22 cellular contexts compared by ENCODE assay signal in genomic region chr1:22289251-22289995, GRCh38.
A peak's percentile ranks its signal among the peaks of the same experiment; 100 is the strongest.
DNase-seq lines count a peak whose midpoint lies in the region; ATAC-seq and TF ChIP-seq lines count a peak whose summit lies in the region.
"Had no signal": no experiment of that assay in that cellular context is flagged by ENCODE, and none has a peak within 500 bp of the region (broad histone marks: within the 10 kb centered on the region; RNA-seq: fewer than 3 reads in every experiment).

No MANE protein-coding gene starts in this region.

- no peak overlapping the region for H3K23ac ChIP-seq in trophoblast cell (ENCODE audit: low read length)

- H2AFZ ChIP-seq in trophoblast cell (ENCODE audit: insufficient read depth, low read length, poor library complexity) = peak overlapping the region; percentile 19

- no peak overlapping the region for H3K9ac ChIP-seq in trophoblast cell (ENCODE audit: low read length)

- peak overlapping the region; percentile 64 for H2BK5ac ChIP-seq in trophoblast cell (ENCODE audit: low read depth, low read length, poor library complexity)

- H3K27me3 ChIP-seq in trophoblast cell (ENCODE audit: insufficient read depth, low read length) = no peaks in the 10 kb centered on the region
- H3K27me3 ChIP-seq in right atrium auricular region = no peaks in the 10 kb centered on the region

- H3K9me3 ChIP-seq in trophoblast cell (ENCODE audit: insufficient read depth, low read depth, low read length) = peaks cover 2% of the 10 kb centered on the region
- H3K9me3 ChIP-seq in right atrium auricular region = peaks cover 0 to 7% of the 10 kb centered on the region in 2 donors
- H3K9me3 ChIP-seq: thoracic aorta had no signal

- no peak for TF ChIP-seq CTCF in astrocyte of the spinal cord (IDR thresholded peaks at IDR 0.05; ENCODE audit: low read depth, low read length)
- TF ChIP-seq CTCF in right atrium auricular region (IDR thresholded peaks at IDR 0.05) = no peak

- H4K12ac ChIP-seq in trophoblast cell (ENCODE audit: low read depth, low read length) = no peak overlapping the region

- peaks cover 32% of the 10 kb centered on the region for H3K79me1 ChIP-seq in trophoblast cell (ENCODE audit: low read length)

- in situ Hi-C loops in astrocyte of the spinal cord (cut with HindIII; ENCODE audit: low sequenced_read_pairs) = no loop called here

- H4K91ac ChIP-seq in trophoblast cell (ENCODE audit: low read depth, low read length) = peak overlapping the region; percentile 94

- H3K4me1 ChIP-seq in trophoblast cell (ENCODE audit: control insufficient read depth in 1 of 2, insufficient read depth in 2 of 2, low read length in 2 of 2) = peaks cover 32% of the 10 kb centered on the region in 2 experiments
- H3K4me1 ChIP-seq in right atrium auricular region = no peaks in the 10 kb centered on the region

- peak overlapping the region; percentile 36 for H3K27ac ChIP-seq in trophoblast cell (ENCODE audit: low read depth, low read length)
- no peak overlapping the region for H3K27ac ChIP-seq in right atrium auricular region
- H3K27ac ChIP-seq: C4-2B, SK-N-MC, thoracic aorta had no signal

- DNase-seq in EL = peak; percentile 37
- peak; percentile 45 for DNase-seq in astrocyte of the spinal cord (ENCODE audit: low read depth, low spot score)
- DNase-seq in iPS-NIHi7 (ENCODE audit: extremely low spot score) = peak; percentile 23
- DNase-seq in trophoblast cell = peak in 1 of 2 donors; percentile 50
- DNase-seq in central memory CD4-positive, alpha-beta T cell = no peak
- no peak for DNase-seq in right atrium auricular region (ENCODE audit: low spot score)
- no peak for DNase-seq in activated naive CD4-positive, alpha-beta T cell treated with Interleukin-2 at 50 U/mL for 16 hours
- DNase-seq: activated CD4-positive, alpha-beta T cell treated with anti-CD3 and anti-CD28 coated beads for 48 hours; Calu3; effector memory CD8-positive, alpha-beta T cell; NCI-H1092; NCI-H187; NCI-H69; occipital lobe; retina; stimulated activated CD4-positive, alpha-beta T cell treated with anti-CD3 and anti-CD28 coated beads, Interleukin-4, amount 100 ng/mL, for 4 hours; stimulated activated naive CD4-positive, alpha-beta T cell had no signal

- H3K18ac ChIP-seq in trophoblast cell (ENCODE audit: low read length) = peak overlapping the region; percentile 81

- peak overlapping the region; percentile 99 for H2BK12ac ChIP-seq in trophoblast cell (ENCODE audit: low read length)

- no peak for ATAC-seq in GM18909 (IDR thresholded peaks at IDR 0.05; ENCODE audit: poor library complexity, unreplicated experiment)
- ATAC-seq: effector memory CD8-positive, alpha-beta T cell; esophagus mucosa had no signal

- peaks cover 3% of the 10 kb centered on the region for H3K79me2 ChIP-seq in trophoblast cell (ENCODE audit: control insufficient read depth, insufficient read depth, low read length, poor library complexity)

- H3K36me3 ChIP-seq in trophoblast cell (ENCODE audit: control insufficient read depth in 1 of 2, insufficient read depth in 2 of 2, low read length in 2 of 2) (no peaks in the 10 kb centered on the region), right atrium auricular region (no peaks in the 10 kb centered on the region)
- H3K36me3 ChIP-seq: thoracic aorta had no signal

- peak overlapping the region; percentile 46 for H3K4ac ChIP-seq in trophoblast cell (ENCODE audit: low read depth, low read length)

- peak overlapping the region; percentile 69 for H4K8ac ChIP-seq in trophoblast cell (ENCODE audit: low read depth, low read length)

- peak overlapping the region; percentile 97 for H2BK120ac ChIP-seq in trophoblast cell (ENCODE audit: insufficient read depth, low read length, poor library complexity)

- H3K4me2 ChIP-seq in trophoblast cell (ENCODE audit: low read length) = no peak overlapping the region

- peak overlapping the region; percentile 89 for H2AK5ac ChIP-seq in trophoblast cell (ENCODE audit: low read length)

- no peak overlapping the region for H3K4me3 ChIP-seq in astrocyte of the spinal cord (ENCODE audit: low read depth, low read length)
- no peak overlapping the region for H3K4me3 ChIP-seq in trophoblast cell (ENCODE audit: low read depth, low read length)
- H3K4me3 ChIP-seq in right atrium auricular region = no peak overlapping the region
- H3K4me3 ChIP-seq: SK-N-MC, thoracic aorta had no signal

- peak overlapping the region; percentile 86 for H3K14ac ChIP-seq in trophoblast cell (ENCODE audit: low read length)

- whole genome bisulfite sequencing in trophoblast cell (ENCODE audit: extremely low coverage, insufficient coverage, insufficient read length) = no CpG with 5 or more reads among the region's 12 CpGs

Comparison
In these comparisons a context has a peak if more than half of its experiments do, and no peak if none do; other contexts are left out.
1. DNase-seq: peak in EL (single experiment), astrocyte of the spinal cord (single experiment) and iPS-NIHi7 (single experiment); none in central memory CD4-positive, alpha-beta T cell (single experiment), right atrium auricular region (single experiment) and activated naive CD4-positive, alpha-beta T cell treated with Interleukin-2 at 50 U/mL for 16 hours (single experiment).